1 cellular context compared by ENCODE assay signal in the genomic region with DNA sequence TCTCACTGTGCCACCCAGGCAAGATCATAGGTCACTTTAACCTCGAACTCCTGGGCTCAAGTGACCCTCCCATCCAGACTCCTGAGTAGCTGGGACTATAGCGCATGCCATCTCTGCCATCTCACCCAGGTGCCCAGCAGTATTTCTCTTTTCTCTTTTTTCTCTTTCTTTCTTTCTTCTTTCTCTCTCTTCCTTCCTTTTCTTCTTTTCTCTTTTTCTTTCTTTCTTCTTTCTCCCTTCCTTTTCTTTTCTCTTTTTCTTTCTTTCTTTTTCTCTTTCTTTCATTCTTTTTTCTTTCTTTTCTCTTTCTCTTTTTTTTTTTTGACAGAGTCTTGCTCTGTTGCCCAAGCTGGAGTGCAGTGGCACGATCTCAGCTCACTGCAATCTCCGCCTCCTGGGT.
TF ChIP-seq lines count a peak whose summit lies in the region.

No MANE protein-coding gene starts in this region.

TF ChIP-seq in K562, 482 proteins besides CTCF, POLR2A, EP300 and RAD21:
- TF ChIP-seq, protein P1, sequence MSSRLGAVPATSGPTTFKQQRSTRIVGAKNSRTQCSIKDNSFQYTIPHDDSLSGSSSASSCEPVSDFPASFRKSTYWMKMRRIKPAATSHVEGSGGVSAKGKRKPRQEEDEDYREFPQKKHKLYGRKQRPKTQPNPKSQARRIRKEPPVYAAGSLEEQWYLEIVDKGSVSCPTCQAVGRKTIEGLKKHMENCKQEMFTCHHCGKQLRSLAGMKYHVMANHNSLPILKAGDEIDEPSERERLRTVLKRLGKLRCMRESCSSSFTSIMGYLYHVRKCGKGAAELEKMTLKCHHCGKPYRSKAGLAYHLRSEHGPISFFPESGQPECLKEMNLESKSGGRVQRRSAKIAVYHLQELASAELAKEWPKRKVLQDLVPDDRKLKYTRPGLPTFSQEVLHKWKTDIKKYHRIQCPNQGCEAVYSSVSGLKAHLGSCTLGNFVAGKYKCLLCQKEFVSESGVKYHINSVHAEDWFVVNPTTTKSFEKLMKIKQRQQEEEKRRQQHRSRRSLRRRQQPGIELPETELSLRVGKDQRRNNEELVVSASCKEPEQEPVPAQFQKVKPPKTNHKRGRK (tag; IDR thresholded peaks at IDR 0.05) = peak; percentile 71
- no peak for TF ChIP-seq GABPA (tag; conservative IDR thresholded peaks at IDR 0.05; ENCODE audit: low read depth)
